Comparison of ENCODE assay signal across 9 cellular contexts in genomic region chr10:27998954-27999275, GRCh38. TPM values are rescaled to one million over a fixed set of nuclear protein-coding genes. Genes with fewer than 3 reads are reported as not detected.
DNase-seq lines count a peak whose midpoint lies in the region; ATAC-seq and TF ChIP-seq lines count a peak whose summit lies in the region.
"Had no signal": no experiment of that assay in that cellular context is flagged by ENCODE, and none has a peak within 500 bp of the region (broad histone marks: within the 10 kb centered on the region; RNA-seq: fewer than 3 reads in every experiment).

Gene ODAD2, minus strand, starts transcription at chr10:27999079. Its CDS starts 3,937 bp downstream, at chr10:27995142.

- H3K36me3 ChIP-seq in GM23248 (ENCODE audit: low read depth) (no peaks in the 10 kb centered on the region), WERI-Rb-1 (no peaks in the 10 kb centered on the region)

- DNase-seq in GM23248 (no peak), WERI-Rb-1 (no peak), foreskin fibroblast (no peak), retinal pigment epithelial cell (ENCODE audit: low read depth) (no peak), NCI-H2081 (lab: John Stamatoyannopoulos, UW) (no peak), ecto neural progenitor cell (ENCODE audit: low spot score) (no peak), NCI-H69 (lab: John Stamatoyannopoulos, UW) (no peak)
- DNase-seq: PC-9 had no signal

- TF ChIP-seq CTCF in WERI-Rb-1 (IDR thresholded peaks at IDR 0.05; ENCODE audit: low read depth, low read length) (no peak), foreskin fibroblast (IDR thresholded peaks at IDR 0.05; ENCODE audit: low read depth, low read length) (no peak), retinal pigment epithelial cell (conservative IDR thresholded peaks at IDR 0.05; ENCODE audit: low read depth, low read length) (no peak)

- peak within 1 kb of the TSS; percentile 99 for H2AFZ ChIP-seq in GM23248
- H2AFZ ChIP-seq: PC-9 had no signal

- H3K4me2 ChIP-seq in GM23248 (ENCODE audit: unreplicated experiment), result peak within 1 kb of the TSS; percentile 95
- H3K4me2 ChIP-seq: PC-9 had no signal

- H3K4me3 ChIP-seq in GM23248, result peak within 1 kb of the TSS; percentile 83
- peak within 1 kb of the TSS; percentile 66 for H3K4me3 ChIP-seq in WERI-Rb-1 (ENCODE audit: low read depth, low read length)
- H3K4me3 ChIP-seq in foreskin fibroblast (ENCODE audit: low read depth in 1 of 2, low read length in 2 of 2), result peak within 1 kb of the TSS; percentile 59 to 67
- peak within 1 kb of the TSS; percentile 76 for H3K4me3 ChIP-seq in retinal pigment epithelial cell (ENCODE audit: low read length)
- H3K4me3 ChIP-seq: PC-9 had no signal

- H3K9me3 ChIP-seq in GM23248 (ENCODE audit: low read depth) (no peaks in the 10 kb centered on the region), WERI-Rb-1 (ENCODE audit: severe bottlenecking) (no peaks in the 10 kb centered on the region)

- no peak within 1 kb of the TSS for H3K27ac ChIP-seq in GM23248
- H3K27ac ChIP-seq in WERI-Rb-1, result peak within 1 kb of the TSS; percentile 25; the same call in 1 of the 2 replicates
- H3K27ac ChIP-seq: PC-9 had no signal

- no peaks in the 10 kb centered on the region for H3K79me2 ChIP-seq in GM23248 (ENCODE audit: insufficient read depth)

- in situ Hi-C loops in GM23248 (cut with MboI), result no loop called here

- peak within 1 kb of the TSS; percentile 72 for H3K9ac ChIP-seq in GM23248

- H3K9me2 ChIP-seq in GM23248 (ENCODE audit: insufficient read depth), result no peaks in the 10 kb centered on the region

- H4K20me1 ChIP-seq in GM23248 (ENCODE audit: insufficient read depth), result no peaks in the 10 kb centered on the region

- H3F3A ChIP-seq in GM23248 (ENCODE audit: insufficient read depth), result no peaks in the 10 kb centered on the region

- WGBS in GM23248 (ENCODE audit: low coverage in 1 of 2, low lambda C conversion rate in 2 of 2, missing lambda C conversion rate in 2 of 2), 2 experiments, result 11% methylated on average over 24 to 30 of the region's 30 CpGs

- ATAC-seq in GM18868 (IDR thresholded peaks at IDR 0.05; ENCODE audit: unreplicated experiment), result no peak

- H3K4me1 ChIP-seq in GM23248 (ENCODE audit: insufficient read depth), result peaks cover 11% of the 10 kb centered on the region; the same call in 1 of the 2 replicates

- H3K27me3 ChIP-seq in GM23248 (replicated peaks; ENCODE audit: insufficient read depth), result no peaks in the 10 kb centered on the region; the same call in 1 of the 2 replicates
- H3K27me3 ChIP-seq in WERI-Rb-1 (ENCODE audit: insufficient read depth, low read depth, severe bottlenecking), result no peaks in the 10 kb centered on the region

RNA-seq across cellular contexts. Expression of gene ODAD2, which starts in this region (rescaled TPM):
- 1.0 and 1.5 TPM in 2 replicates for total RNA-seq in GM23248 (2014; rRNA removed; shearing (Covaris generic))
- polyA plus RNA-seq in GM23248 (2016; fragmentation: Nextera tagmentation; extraction: Ambion mirVana), result 1.7 and 1.8 TPM in 2 replicates
- total RNA-seq: PC-9 had no signal
